Comparison of ENCODE assay signal across 1 cellular context in the genomic region with DNA sequence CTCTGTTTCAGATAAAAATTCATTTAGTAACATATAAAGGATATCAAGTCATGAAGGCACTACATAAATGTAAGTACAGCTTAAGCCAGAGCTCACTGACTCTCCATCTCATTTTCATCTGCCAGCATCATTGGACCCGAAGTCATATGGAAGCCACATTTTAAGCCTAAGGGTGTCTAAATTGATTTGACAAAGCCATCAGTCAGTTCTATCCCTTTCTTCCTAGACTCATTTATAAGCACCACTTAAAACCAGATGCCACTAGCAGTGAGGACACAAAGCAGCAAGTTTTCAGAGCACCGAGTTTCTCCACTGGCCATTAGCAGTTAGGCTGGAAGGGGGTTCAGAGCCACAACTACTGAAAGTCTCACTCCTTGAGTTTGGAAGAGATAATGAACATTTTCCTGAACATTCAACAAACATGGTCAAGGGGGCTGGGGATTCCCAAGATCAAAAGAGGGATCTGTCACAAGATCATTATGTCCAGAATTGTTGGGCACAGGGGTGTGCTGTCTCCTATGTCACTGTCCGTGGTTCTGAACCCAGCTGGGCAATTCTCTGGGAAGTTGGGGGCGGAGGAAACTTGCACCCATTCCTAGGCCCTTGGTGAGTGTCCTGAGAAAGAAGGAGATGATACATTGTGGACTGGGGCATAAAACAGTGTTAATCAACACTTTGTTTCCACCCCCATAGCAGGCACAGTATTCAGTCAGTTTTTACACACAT.
A peak's percentile ranks its signal among the peaks of the same experiment; 100 is the strongest.
TF ChIP-seq lines count a peak whose summit lies in the region.

No MANE protein-coding gene starts in this region.

TF ChIP-seq in HepG2, 621 proteins besides CTCF, POLR2A, EP300 and RAD21 (continued from another document and continues in another):
- TF ChIP-seq, protein P1, sequence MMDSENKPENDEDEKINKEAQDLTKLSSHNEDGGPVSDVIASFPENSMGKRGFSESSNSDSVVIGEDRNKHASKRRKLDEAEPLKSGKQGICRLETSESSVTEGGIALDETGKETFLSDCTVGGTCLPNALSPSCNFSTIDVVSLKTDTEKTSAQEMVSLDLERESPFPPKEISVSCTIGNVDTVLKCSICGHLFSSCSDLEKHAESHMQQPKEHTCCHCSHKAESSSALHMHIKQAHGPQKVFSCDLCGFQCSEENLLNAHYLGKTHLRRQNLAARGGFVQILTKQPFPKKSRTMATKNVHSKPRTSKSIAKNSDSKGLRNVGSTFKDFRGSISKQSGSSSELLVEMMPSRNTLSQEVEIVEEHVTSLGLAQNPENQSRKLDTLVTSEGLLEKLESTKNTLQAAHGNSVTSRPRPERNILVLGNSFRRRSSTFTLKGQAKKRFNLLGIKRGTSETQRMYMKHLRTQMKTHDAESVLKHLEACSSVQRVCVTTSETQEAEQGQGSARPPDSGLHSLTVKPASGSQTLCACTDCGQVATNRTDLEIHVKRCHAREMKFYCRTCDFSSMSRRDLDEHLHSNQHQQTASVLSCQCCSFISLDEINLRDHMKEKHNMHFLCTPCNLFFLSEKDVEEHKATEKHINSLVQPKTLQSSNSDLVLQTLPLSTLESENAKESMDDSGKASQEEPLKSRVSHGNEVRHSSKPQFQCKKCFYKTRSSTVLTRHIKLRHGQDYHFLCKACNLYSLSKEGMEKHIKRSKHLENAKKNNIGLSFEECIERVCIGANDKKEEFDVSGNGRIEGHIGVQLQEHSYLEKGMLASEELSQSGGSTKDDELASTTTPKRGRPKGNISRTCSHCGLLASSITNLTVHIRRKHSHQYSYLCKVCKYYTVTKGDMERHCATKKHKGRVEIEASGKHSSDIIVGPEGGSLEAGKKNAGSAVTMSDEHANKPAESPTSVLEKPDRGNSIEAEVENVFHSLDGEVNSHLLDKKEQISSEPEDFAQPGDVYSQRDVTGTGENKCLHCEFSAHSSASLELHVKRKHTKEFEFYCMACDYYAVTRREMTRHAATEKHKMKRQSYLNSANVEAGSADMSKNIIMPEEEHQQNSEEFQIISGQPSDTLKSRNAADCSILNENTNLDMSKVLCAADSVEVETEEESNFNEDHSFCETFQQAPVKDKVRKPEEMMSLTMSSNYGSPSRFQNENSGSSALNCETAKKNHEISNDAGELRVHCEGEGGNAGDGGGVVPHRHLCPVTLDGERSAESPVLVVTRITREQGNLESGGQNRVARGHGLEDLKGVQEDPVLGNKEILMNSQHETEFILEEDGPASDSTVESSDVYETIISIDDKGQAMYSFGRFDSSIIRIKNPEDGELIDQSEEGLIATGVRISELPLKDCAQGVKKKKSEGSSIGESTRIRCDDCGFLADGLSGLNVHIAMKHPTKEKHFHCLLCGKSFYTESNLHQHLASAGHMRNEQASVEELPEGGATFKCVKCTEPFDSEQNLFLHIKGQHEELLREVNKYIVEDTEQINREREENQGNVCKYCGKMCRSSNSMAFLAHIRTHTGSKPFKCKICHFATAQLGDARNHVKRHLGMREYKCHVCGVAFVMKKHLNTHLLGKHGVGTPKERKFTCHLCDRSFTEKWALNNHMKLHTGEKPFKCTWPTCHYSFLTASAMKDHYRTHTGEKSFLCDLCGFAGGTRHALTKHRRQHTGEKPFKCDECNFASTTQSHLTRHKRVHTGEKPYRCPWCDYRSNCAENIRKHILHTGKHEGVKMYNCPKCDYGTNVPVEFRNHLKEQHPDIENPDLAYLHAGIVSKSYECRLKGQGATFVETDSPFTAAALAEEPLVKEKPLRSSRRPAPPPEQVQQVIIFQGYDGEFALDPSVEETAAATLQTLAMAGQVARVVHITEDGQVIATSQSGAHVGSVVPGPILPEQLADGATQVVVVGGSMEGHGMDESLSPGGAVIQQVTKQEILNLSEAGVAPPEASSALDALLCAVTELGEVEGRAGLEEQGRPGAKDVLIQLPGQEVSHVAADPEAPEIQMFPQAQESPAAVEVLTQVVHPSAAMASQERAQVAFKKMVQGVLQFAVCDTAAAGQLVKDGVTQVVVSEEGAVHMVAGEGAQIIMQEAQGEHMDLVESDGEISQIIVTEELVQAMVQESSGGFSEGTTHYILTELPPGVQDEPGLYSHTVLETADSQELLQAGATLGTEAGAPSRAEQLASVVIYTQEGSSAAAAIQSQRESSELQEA (CRISPR knock-in tag; IDR thresholded peaks at IDR 0.05; ENCODE audit: not compliant biosample characterization) = no peak
- TF ChIP-seq EED (CRISPR knock-in tag; IDR thresholded peaks at IDR 0.05) (no peak), ELF1 (CRISPR knock-in tag; IDR thresholded peaks at IDR 0.05) (no peak), HMGA1 (CRISPR knock-in tag; conservative IDR thresholded peaks at IDR 0.05) (no peak), ZNF431 (CRISPR knock-in tag; IDR thresholded peaks at IDR 0.05; ENCODE audit: borderline replicate concordance, low read depth) (no peak), CHCHD3 (CRISPR knock-in tag; IDR thresholded peaks at IDR 0.05) (no peak), GFI1 (CRISPR knock-in tag; IDR thresholded peaks at IDR 0.05; ENCODE audit: borderline replicate concordance) (no peak), EHMT2 (IDR thresholded peaks at IDR 0.05; ENCODE audit: borderline replicate concordance, low read depth, low read length) (peak; percentile 32; the same call in 1 of the 2 replicates), RARG (CRISPR knock-in tag; IDR thresholded peaks at IDR 0.05; ENCODE audit: low read depth) (no peak), MAFF (IDR thresholded peaks at IDR 0.05; ENCODE audit: low read depth, low read length) (no peak), ZNF724P (CRISPR knock-in tag; IDR thresholded peaks at IDR 0.05; ENCODE audit: borderline replicate concordance) (no peak), SMAD9 (CRISPR knock-in tag; IDR thresholded peaks at IDR 0.05) (no peak), NFKB2 (CRISPR knock-in tag; IDR thresholded peaks at IDR 0.05; ENCODE audit: borderline replicate concordance) (no peak), ZNF749 (CRISPR knock-in tag; IDR thresholded peaks at IDR 0.05; ENCODE audit: borderline replicate concordance) (no peak), NONO (IDR thresholded peaks at IDR 0.05) (no peak), NONO (CRISPR knock-in tag; conservative IDR thresholded peaks at IDR 0.05) (no peak), PRMT3 (CRISPR knock-in tag; IDR thresholded peaks at IDR 0.05; ENCODE audit: borderline replicate concordance, low read depth) (no peak), ZNF672 (CRISPR knock-in tag; IDR thresholded peaks at IDR 0.05) (no peak), HOXA3 (CRISPR knock-in tag; IDR thresholded peaks at IDR 0.05) (no peak), ZNF337 (CRISPR knock-in tag; IDR thresholded peaks at IDR 0.05; ENCODE audit: borderline replicate concordance, low read depth) (no peak), PAX8 (CRISPR knock-in tag; IDR thresholded peaks at IDR 0.05; ENCODE audit: borderline replicate concordance) (no peak), ZNF44 (CRISPR knock-in tag; IDR thresholded peaks at IDR 0.05) (no peak), ZNF607 (CRISPR knock-in tag; IDR thresholded peaks at IDR 0.05; ENCODE audit: borderline replicate concordance) (no peak), ZNF12 (CRISPR knock-in tag; IDR thresholded peaks at IDR 0.05) (peak; percentile 42; the same call in 1 of the 2 replicates), KLF13 (CRISPR knock-in tag; IDR thresholded peaks at IDR 0.05) (no peak)
- TF ChIP-seq, protein P2, sequence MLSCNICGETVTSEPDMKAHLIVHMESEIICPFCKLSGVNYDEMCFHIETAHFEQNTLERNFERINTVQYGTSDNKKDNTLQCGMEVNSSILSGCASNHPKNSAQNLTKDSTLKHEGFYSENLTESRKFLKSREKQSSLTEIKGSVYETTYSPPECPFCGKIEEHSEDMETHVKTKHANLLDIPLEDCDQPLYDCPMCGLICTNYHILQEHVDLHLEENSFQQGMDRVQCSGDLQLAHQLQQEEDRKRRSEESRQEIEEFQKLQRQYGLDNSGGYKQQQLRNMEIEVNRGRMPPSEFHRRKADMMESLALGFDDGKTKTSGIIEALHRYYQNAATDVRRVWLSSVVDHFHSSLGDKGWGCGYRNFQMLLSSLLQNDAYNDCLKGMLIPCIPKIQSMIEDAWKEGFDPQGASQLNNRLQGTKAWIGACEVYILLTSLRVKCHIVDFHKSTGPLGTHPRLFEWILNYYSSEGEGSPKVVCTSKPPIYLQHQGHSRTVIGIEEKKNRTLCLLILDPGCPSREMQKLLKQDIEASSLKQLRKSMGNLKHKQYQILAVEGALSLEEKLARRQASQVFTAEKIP (CRISPR knock-in tag; IDR thresholded peaks at IDR 0.05; ENCODE audit: borderline replicate concordance) = no peak
- TF ChIP-seq, protein P3, sequence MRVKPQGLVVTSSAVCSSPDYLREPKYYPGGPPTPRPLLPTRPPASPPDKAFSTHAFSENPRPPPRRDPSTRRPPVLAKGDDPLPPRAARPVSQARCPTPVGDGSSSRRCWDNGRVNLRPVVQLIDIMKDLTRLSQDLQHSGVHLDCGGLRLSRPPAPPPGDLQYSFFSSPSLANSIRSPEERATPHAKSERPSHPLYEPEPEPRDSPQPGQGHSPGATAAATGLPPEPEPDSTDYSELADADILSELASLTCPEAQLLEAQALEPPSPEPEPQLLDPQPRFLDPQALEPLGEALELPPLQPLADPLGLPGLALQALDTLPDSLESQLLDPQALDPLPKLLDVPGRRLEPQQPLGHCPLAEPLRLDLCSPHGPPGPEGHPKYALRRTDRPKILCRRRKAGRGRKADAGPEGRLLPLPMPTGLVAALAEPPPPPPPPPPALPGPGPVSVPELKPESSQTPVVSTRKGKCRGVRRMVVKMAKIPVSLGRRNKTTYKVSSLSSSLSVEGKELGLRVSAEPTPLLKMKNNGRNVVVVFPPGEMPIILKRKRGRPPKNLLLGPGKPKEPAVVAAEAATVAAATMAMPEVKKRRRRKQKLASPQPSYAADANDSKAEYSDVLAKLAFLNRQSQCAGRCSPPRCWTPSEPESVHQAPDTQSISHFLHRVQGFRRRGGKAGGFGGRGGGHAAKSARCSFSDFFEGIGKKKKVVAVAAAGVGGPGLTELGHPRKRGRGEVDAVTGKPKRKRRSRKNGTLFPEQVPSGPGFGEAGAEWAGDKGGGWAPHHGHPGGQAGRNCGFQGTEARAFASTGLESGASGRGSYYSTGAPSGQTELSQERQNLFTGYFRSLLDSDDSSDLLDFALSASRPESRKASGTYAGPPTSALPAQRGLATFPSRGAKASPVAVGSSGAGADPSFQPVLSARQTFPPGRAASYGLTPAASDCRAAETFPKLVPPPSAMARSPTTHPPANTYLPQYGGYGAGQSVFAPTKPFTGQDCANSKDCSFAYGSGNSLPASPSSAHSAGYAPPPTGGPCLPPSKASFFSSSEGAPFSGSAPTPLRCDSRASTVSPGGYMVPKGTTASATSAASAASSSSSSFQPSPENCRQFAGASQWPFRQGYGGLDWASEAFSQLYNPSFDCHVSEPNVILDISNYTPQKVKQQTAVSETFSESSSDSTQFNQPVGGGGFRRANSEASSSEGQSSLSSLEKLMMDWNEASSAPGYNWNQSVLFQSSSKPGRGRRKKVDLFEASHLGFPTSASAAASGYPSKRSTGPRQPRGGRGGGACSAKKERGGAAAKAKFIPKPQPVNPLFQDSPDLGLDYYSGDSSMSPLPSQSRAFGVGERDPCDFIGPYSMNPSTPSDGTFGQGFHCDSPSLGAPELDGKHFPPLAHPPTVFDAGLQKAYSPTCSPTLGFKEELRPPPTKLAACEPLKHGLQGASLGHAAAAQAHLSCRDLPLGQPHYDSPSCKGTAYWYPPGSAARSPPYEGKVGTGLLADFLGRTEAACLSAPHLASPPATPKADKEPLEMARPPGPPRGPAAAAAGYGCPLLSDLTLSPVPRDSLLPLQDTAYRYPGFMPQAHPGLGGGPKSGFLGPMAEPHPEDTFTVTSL (CRISPR knock-in tag; IDR thresholded peaks at IDR 0.05; ENCODE audit: borderline replicate concordance) = no peak
- TF ChIP-seq, protein P4, sequence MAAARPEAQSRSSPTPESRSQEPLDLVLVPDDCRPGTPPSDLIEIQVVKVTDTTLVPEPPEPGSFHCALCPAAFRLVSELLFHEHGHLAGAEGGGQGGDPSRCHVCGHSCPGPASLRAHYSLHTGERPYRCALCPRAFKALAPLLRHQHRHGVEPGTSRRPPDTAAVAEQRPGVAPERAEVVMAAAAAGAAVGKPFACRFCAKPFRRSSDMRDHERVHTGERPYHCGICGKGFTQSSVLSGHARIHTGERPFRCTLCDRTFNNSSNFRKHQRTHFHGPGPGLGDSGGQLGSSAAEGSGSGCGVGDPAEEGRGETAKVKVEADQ (CRISPR knock-in tag; IDR thresholded peaks at IDR 0.05; ENCODE audit: borderline replicate concordance) = no peak
- TF ChIP-seq, protein P5, sequence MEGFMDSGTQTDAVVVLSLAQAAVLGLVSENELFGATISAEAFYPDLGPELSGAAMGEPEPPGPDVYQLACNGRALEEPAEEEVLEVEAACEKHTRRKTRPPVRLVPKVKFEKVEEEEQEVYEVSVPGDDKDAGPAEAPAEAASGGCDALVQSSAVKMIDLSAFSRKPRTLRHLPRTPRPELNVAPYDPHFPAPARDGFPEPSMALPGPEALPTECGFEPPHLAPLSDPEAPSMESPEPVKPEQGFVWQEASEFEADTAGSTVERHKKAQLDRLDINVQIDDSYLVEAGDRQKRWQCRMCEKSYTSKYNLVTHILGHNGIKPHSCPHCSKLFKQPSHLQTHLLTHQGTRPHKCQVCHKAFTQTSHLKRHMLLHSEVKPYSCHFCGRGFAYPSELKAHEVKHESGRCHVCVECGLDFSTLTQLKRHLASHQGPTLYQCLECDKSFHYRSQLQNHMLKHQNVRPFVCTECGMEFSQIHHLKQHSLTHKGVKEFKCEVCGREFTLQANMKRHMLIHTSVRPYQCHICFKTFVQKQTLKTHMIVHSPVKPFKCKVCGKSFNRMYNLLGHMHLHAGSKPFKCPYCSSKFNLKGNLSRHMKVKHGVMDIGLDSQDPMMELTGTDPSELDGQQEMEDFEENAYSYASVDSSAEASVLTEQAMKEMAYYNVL (CRISPR knock-in tag; IDR thresholded peaks at IDR 0.05; ENCODE audit: borderline replicate concordance) = no peak
- TF ChIP-seq, protein P6, sequence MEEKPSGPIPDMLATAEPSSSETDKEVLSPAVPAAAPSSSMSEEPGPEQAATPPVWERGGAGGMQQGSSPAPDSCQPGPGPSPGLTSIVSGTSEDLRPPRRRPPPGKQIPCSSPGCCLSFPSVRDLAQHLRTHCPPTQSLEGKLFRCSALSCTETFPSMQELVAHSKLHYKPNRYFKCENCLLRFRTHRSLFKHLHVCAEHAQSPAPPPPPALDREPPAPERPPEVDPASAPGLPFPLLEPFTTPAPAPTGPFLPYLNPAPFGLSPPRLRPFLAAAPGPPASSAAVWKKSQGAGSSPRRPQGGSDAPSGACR (CRISPR knock-in tag; IDR thresholded peaks at IDR 0.05) = no peak
- TF ChIP-seq, protein P7, sequence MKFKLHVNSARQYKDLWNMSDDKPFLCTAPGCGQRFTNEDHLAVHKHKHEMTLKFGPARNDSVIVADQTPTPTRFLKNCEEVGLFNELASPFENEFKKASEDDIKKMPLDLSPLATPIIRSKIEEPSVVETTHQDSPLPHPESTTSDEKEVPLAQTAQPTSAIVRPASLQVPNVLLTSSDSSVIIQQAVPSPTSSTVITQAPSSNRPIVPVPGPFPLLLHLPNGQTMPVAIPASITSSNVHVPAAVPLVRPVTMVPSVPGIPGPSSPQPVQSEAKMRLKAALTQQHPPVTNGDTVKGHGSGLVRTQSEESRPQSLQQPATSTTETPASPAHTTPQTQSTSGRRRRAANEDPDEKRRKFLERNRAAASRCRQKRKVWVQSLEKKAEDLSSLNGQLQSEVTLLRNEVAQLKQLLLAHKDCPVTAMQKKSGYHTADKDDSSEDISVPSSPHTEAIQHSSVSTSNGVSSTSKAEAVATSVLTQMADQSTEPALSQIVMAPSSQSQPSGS (CRISPR knock-in tag; IDR thresholded peaks at IDR 0.05) = no peak
- TF ChIP-seq, protein P8, sequence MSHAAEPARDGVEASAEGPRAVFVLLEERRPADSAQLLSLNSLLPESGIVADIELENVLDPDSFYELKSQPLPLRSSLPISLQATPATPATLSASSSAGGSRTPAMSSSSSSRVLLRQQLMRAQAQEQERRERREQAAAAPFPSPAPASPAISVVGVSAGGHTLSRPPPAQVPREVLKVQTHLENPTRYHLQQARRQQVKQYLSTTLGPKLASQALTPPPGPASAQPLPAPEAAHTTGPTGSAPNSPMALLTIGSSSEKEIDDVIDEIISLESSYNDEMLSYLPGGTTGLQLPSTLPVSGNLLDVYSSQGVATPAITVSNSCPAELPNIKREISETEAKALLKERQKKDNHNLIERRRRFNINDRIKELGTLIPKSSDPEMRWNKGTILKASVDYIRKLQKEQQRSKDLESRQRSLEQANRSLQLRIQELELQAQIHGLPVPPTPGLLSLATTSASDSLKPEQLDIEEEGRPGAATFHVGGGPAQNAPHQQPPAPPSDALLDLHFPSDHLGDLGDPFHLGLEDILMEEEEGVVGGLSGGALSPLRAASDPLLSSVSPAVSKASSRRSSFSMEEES (CRISPR knock-in tag; IDR thresholded peaks at IDR 0.05) = peak; percentile 56; the same call in 1 of the 2 replicates
